Comparison of ENCODE assay signal across 14 cellular contexts in genomic region chr3:46461971-46462910, GRCh38. TPM values are rescaled to one million over a fixed set of nuclear protein-coding genes. Genes with fewer than 3 reads are reported as not detected.
DNase-seq lines count a peak whose midpoint lies in the region; ATAC-seq, FAIRE-seq and TF ChIP-seq lines count a peak whose summit lies in the region.
"Had no signal": no experiment of that assay in that cellular context is flagged by ENCODE, and none has a peak within 500 bp of the region (broad histone marks: within the 10 kb centered on the region; RNA-seq: fewer than 3 reads in every experiment).

No MANE protein-coding gene starts in this region.

- no peaks in the 10 kb centered on the region for H3K36me3 Mint-ChIP-seq in osteocyte (ENCODE audit: unreplicated experiment)
- H3K36me3 Mint-ChIP-seq: activated CD4-positive, alpha-beta memory T cell treated with anti-CD3 and anti-CD28 coated beads for 36 hours had no signal

- intact Hi-C loops in OCI-LY7 (cut with micrococcal nuclease; ENCODE audit: unreplicated experiment): no loop called here

- H3K4me2 ChIP-seq in OCI-LY7 (ENCODE audit: low read length): no peak overlapping the region

- FAIRE-seq in H54 (lab: Jason Lieb, UNC): no peak

- H3K36me3 ChIP-seq in OCI-LY7 (ENCODE audit: insufficient read depth, low read length): no peaks in the 10 kb centered on the region

- peak; percentile 34; the same call in 1 of the 2 replicates for TF ChIP-seq CTCF in OCI-LY7 (conservative IDR thresholded peaks at IDR 0.05; ENCODE audit: low read length)
- TF ChIP-seq CTCF in osteocyte (IDR thresholded peaks at IDR 0.05): no peak

- peaks cover 40% of the 10 kb centered on the region for H3K27me3 Mint-ChIP-seq in osteocyte (ENCODE audit: unreplicated experiment)

- H3K9me3 Mint-ChIP-seq in osteocyte (ENCODE audit: unreplicated experiment): peaks cover 4% of the 10 kb centered on the region
- H3K9me3 Mint-ChIP-seq: activated CD4-positive, alpha-beta memory T cell treated with anti-CD3 and anti-CD28 coated beads for 36 hours had no signal

- no peaks in the 10 kb centered on the region for H3K4me1 ChIP-seq in OCI-LY7 (ENCODE audit: insufficient read depth, low read length, poor library complexity, severe bottlenecking)

- DNase-seq in H54 (ENCODE audit: insufficient read length, low spot score) (peak; percentile 23), OCI-LY7 (ENCODE audit: low spot score) (no peak), fibroblast of peridontal ligament (ENCODE audit: extremely low read depth) (peak; percentile 9), osteocyte (ENCODE audit: extremely low spot score, unreplicated experiment) (peak; percentile 36), NCI-H526 (lab: John Stamatoyannopoulos, UW) (no peak)
- DNase-seq in stimulated activated CD4-positive, alpha-beta T cell treated with anti-CD3 and anti-CD28 coated beads, Interleukin-4, amount 100 ng/mL, for 1 hour: no peak
- DNase-seq: activated CD4-positive, alpha-beta memory T cell treated with anti-CD3 and anti-CD28 coated beads for 36 hours; aorta; DMS153; NCI-H1694; stimulated activated naive B cell treated with anti-CD40 and anti-IgM and Interleukin-4, amounts not matched to agents 10 μg/mL and 1 μg/mL and 100 μg/mL, for 72 hours had no signal

- no peak overlapping the region for H3K27ac Mint-ChIP-seq in osteocyte (ENCODE audit: unreplicated experiment)
- H3K27ac Mint-ChIP-seq: activated CD4-positive, alpha-beta memory T cell treated with anti-CD3 and anti-CD28 coated beads for 36 hours; stimulated activated naive B cell treated with anti-CD40 and anti-IgM and Interleukin-4, amounts not matched to agents 10 μg/mL and 1 μg/mL and 100 μg/mL, for 72 hours had no signal

- H3K79me2 ChIP-seq in OCI-LY7 (ENCODE audit: insufficient read depth, low read depth, low read length): no peaks in the 10 kb centered on the region

- no peak for TF ChIP-seq POLR2A in H54 (IDR thresholded peaks at IDR 0.05; ENCODE audit: low read depth, low read length)

- no peak overlapping the region for H3K4me3 ChIP-seq in OCI-LY7 (ENCODE audit: low read depth, low read length, poor library complexity, severe bottlenecking)

- H3K9me3 ChIP-seq in OCI-LY7 (ENCODE audit: low read length): peaks cover 6% of the 10 kb centered on the region; the same call in 1 of the 2 replicates

- no peaks in the 10 kb centered on the region for H4K20me1 ChIP-seq in OCI-LY7 (ENCODE audit: insufficient read depth, low read length)

- no peak overlapping the region for H3K4me3 Mint-ChIP-seq in osteocyte (ENCODE audit: unreplicated experiment)
- H3K4me3 Mint-ChIP-seq: activated CD4-positive, alpha-beta memory T cell treated with anti-CD3 and anti-CD28 coated beads for 36 hours; stimulated activated naive B cell treated with anti-CD40 and anti-IgM and Interleukin-4, amounts not matched to agents 10 μg/mL and 1 μg/mL and 100 μg/mL, for 72 hours had no signal

- CTCF ChIA-PET in OCI-LY7 (lab: Charles Lee; ENCODE audit: unreplicated experiment): interaction anchor here (1.0 kb wide), 1 partner anchor 26 kb away, joined by 4 read pairs; no protein-coding TSS in a partner anchor

- POLR2A ChIA-PET in OCI-LY7 (lab: Charles Lee): interaction anchor here (1.2 kb wide), 1 partner anchor 13 kb away, joined by 3 read pairs; no protein-coding TSS in a partner anchor

- ATAC-seq in GM18909 (IDR thresholded peaks at IDR 0.05; ENCODE audit: poor library complexity, unreplicated experiment) (no peak), HG03460 (IDR thresholded peaks at IDR 0.05; ENCODE audit: unreplicated experiment) (no peak)
- ATAC-seq: stimulated activated naive B cell treated with anti-CD40 and anti-IgM and Interleukin-4, amounts not matched to agents 10 μg/mL and 1 μg/mL and 100 μg/mL, for 72 hours had no signal

- H3K27ac ChIP-seq in OCI-LY7 (ENCODE audit: low read depth, low read length, poor library complexity, severe bottlenecking): no peak overlapping the region

- no peak overlapping the region for H2AFZ ChIP-seq in OCI-LY7 (ENCODE audit: low read length)

- no TSS peak for BruUV-seq in OCI-LY7 (replicated peaks; lab: Mats Ljungman, UMichigan)

- no peaks in the 10 kb centered on the region for H3K9me2 ChIP-seq in OCI-LY7 (ENCODE audit: insufficient read depth, low read length)

- no peaks in the 10 kb centered on the region for H3K4me1 Mint-ChIP-seq in osteocyte (ENCODE audit: unreplicated experiment)

RNA-seq across cellular contexts. Expression of gene LTF, which starts 2.5 kb away (rescaled TPM):
- total RNA-seq in OCI-LY7 (2014; rRNA removed; shearing (Covaris generic)): 3.7 TPM in 1 of 2 replicates, not detected in the other
- total RNA-seq in OCI-LY7 (2022) (not detected in 2 replicates), osteocyte (not detected in 2 replicates)
- total RNA-seq: activated CD4-positive, alpha-beta memory T cell treated with anti-CD3 and anti-CD28 coated beads for 36 hours had no signal

RNA-seq across cellular contexts. Expression of gene RTP3, which starts 35.5 kb away (rescaled TPM):
- total RNA-seq in OCI-LY7 (2014; rRNA removed; shearing (Covaris generic)): 1.3 and 1.4 TPM in 2 replicates
- total RNA-seq in OCI-LY7 (2022) (0.37 and 0.74 TPM in 2 replicates), osteocyte (not detected in 2 replicates)
- total RNA-seq: activated CD4-positive, alpha-beta memory T cell treated with anti-CD3 and anti-CD28 coated beads for 36 hours; aorta; mucosa of gallbladder had no signal

RNA-seq across cellular contexts. Expression of gene CCRL2, which starts 55.2 kb away (rescaled TPM):
- 0.41 and 0.88 TPM in 2 replicates for total RNA-seq in OCI-LY7 (2014; rRNA removed; shearing (Covaris generic))
- total RNA-seq in OCI-LY7 (2022) (2.2 and 2.4 TPM in 2 replicates), osteocyte (not detected in 2 replicates)

Comparison
In these comparisons a context has a peak if more than half of its experiments do, and no peak if none do; other contexts are left out.
1. DNase-seq: peak in H54 (single experiment), fibroblast of peridontal ligament (single experiment) and osteocyte (single experiment); none in OCI-LY7 (single experiment), stimulated activated CD4-positive, alpha-beta T cell treated with anti-CD3 and anti-CD28 coated beads, Interleukin-4, amount 100 ng/mL, for 1 hour (single experiment) and NCI-H526 (0 of 2).